Comparison of ENCODE assay signal across 1 cellular context in genomic region chr9:77585335-77585786, GRCh38.
TF ChIP-seq lines count a peak whose summit lies in the region.

No MANE protein-coding gene starts in this region.

TF ChIP-seq in GM23338, 12 proteins besides CTCF, POLR2A, EP300 and RAD21 (continued from another document):
- no peak for TF ChIP-seq ETS1 (IDR thresholded peaks at IDR 0.05)
- TF ChIP-seq ZNF462 (CRISPR knock-in tag; IDR thresholded peaks at IDR 0.05) = peak; percentile 59; the same call in 1 of the 2 replicates
- TF ChIP-seq ZNF114 (CRISPR knock-in tag; IDR thresholded peaks at IDR 0.05) = no peak; the same call in 1 of the 2 replicates
- TF ChIP-seq STAT1 (IDR thresholded peaks at IDR 0.05; ENCODE audit: unreplicated experiment) = no peak
